8 cellular contexts compared by ENCODE assay signal in genomic region chr9:133148351-133149129, GRCh38. TPM values are rescaled to one million over a fixed set of nuclear protein-coding genes. Genes with fewer than 3 reads are reported as not detected.
A peak's percentile ranks its signal among the peaks of the same experiment; 100 is the strongest.
DNase-seq lines count a peak whose midpoint lies in the region; ATAC-seq and TF ChIP-seq lines count a peak whose summit lies in the region.

No MANE protein-coding gene starts in this region.

- ATAC-seq in GM18520 (IDR thresholded peaks at IDR 0.05; ENCODE audit: unreplicated experiment) (peak; percentile 7), HG03095 (IDR thresholded peaks at IDR 0.05; ENCODE audit: unreplicated experiment) (peak; percentile 1), Panc1 (peak; percentile 33)

- H3K79me1 ChIP-seq in trophoblast cell (ENCODE audit: low read length), result peaks cover 16% of the 10 kb centered on the region

- H2BK5ac ChIP-seq in trophoblast cell (ENCODE audit: low read depth, low read length, poor library complexity), result no peak overlapping the region

- H3K27ac ChIP-seq in Panc1 (ENCODE audit: low read length) (peak overlapping the region; percentile 79), trophoblast cell (ENCODE audit: low read depth, low read length) (peak overlapping the region; percentile 1)

- CTCF ChIA-PET in AG04449 (lab: Yijun Ruan, JAX) (interaction anchor here (1.0 to 14.6 kb wide), 18 partner anchors 9 to 351 kb away, joined by 3 to 739 read pairs (median 6); partner anchors contain the start of genes CEL, GTF3C5 and RALGDS), Panc1 (lab: Charles Lee) (no interaction called here)

- peak overlapping the region; percentile 30 for H4K8ac ChIP-seq in trophoblast cell (ENCODE audit: low read depth, low read length)

- no peak for TF ChIP-seq CTCF in AG04449 (IDR thresholded peaks at IDR 0.05; ENCODE audit: insufficient read depth, low read length, missing control alignments)
- TF ChIP-seq CTCF in Panc1 (IDR thresholded peaks at IDR 0.05), result no peak

- H3K4me3 ChIP-seq in AG04449 (ENCODE audit: low read depth, low read length) (peak overlapping the region; percentile 79), Panc1 (ENCODE audit: low read depth in 2 of 2, low read length in 2 of 2) (peak overlapping the region; percentile 66 to 78), trophoblast cell (ENCODE audit: low read depth, low read length) (peak overlapping the region; percentile 89)

- peak overlapping the region; percentile 94 for H3K9ac ChIP-seq in trophoblast cell (ENCODE audit: low read length)

- H4K91ac ChIP-seq in trophoblast cell (ENCODE audit: low read depth, low read length), result peak overlapping the region; percentile 52

- H3K27me3 ChIP-seq in Panc1 (ENCODE audit: control insufficient read depth, insufficient read depth, low read length) (no peaks in the 10 kb centered on the region), trophoblast cell (ENCODE audit: insufficient read depth, low read length) (no peaks in the 10 kb centered on the region)

- peak overlapping the region; percentile 48 for H3K14ac ChIP-seq in trophoblast cell (ENCODE audit: low read length)

- H3K36me3 ChIP-seq in Panc1 (ENCODE audit: control insufficient read depth, insufficient read depth, low read length) (no peaks in the 10 kb centered on the region; the same call in 1 of the 2 replicates), trophoblast cell (ENCODE audit: control insufficient read depth in 1 of 2, insufficient read depth in 2 of 2, low read length in 2 of 2) (no peaks in the 10 kb centered on the region)

- peak overlapping the region; percentile 89 for H4K12ac ChIP-seq in trophoblast cell (ENCODE audit: low read depth, low read length)

- peak overlapping the region; percentile 18 for H2AFZ ChIP-seq in trophoblast cell (ENCODE audit: insufficient read depth, low read length, poor library complexity)

- BruUV-seq in Panc1 (replicated peaks; lab: Mats Ljungman, UMichigan), result no TSS peak

- no peak overlapping the region for H2BK12ac ChIP-seq in trophoblast cell (ENCODE audit: low read length)

- WGBS in trophoblast cell (ENCODE audit: extremely low coverage, insufficient coverage, insufficient read length), result no CpG with 5 or more reads among the region's 63 CpGs

- H3K79me2 ChIP-seq in trophoblast cell (ENCODE audit: control insufficient read depth, insufficient read depth, low read length, poor library complexity), result peaks cover 10% of the 10 kb centered on the region

- no peaks in the 10 kb centered on the region for H3K9me3 ChIP-seq in Panc1 (ENCODE audit: control insufficient read depth, insufficient read depth, low read depth, low read length)
- no peaks in the 10 kb centered on the region for H3K9me3 ChIP-seq in trophoblast cell (ENCODE audit: insufficient read depth, low read depth, low read length)

- peak overlapping the region; percentile 99 for H3K4me2 ChIP-seq in trophoblast cell (ENCODE audit: low read length)

- POLR2A ChIA-PET in AG04449 (lab: Yijun Ruan, JAX) (interaction anchor here (0.9 kb wide), 1 partner anchor 15 kb away, joined by 3 read pairs; no protein-coding TSS in a partner anchor), Panc1 (lab: Charles Lee) (no interaction called here)

- H3K4ac ChIP-seq in trophoblast cell (ENCODE audit: low read depth, low read length), result peak overlapping the region; percentile 66

- intact Hi-C loops in Panc1 (cut with micrococcal nuclease; ENCODE audit: unreplicated experiment), result loop anchor here (10.0 kb wide), 1 partner anchor 104 kb away; no protein-coding TSS in a partner anchor

- peak overlapping the region; percentile 4 for H2BK120ac ChIP-seq in trophoblast cell (ENCODE audit: insufficient read depth, low read length, poor library complexity)

- peak overlapping the region; percentile 50 for H3K18ac ChIP-seq in trophoblast cell (ENCODE audit: low read length)

- H3K23ac ChIP-seq in trophoblast cell (ENCODE audit: low read length), result peak overlapping the region; percentile 19

- in situ Hi-C loops in Panc1 (cut with HindIII; ENCODE audit: low pct_unique_long_range_greater_than_20kb, low sequenced_read_pairs), result no loop called here

- peaks cover 9% of the 10 kb centered on the region for H3K4me1 ChIP-seq in Panc1 (ENCODE audit: control insufficient read depth, insufficient read depth, low read length)
- peaks cover 14 to 27% of the 10 kb centered on the region in 2 experiments for H3K4me1 ChIP-seq in trophoblast cell (ENCODE audit: control insufficient read depth in 1 of 2, insufficient read depth in 2 of 2, low read length in 2 of 2)

- no peak for DNase-seq in AG04449 (ENCODE audit: low read depth, low spot score)
- no peak for DNase-seq in Panc1 (ENCODE audit: low read depth, low spot score)
- peak in 3 of 4 experiments; percentile 28 to 57 (median 49) for DNase-seq in activated naive CD4-positive, alpha-beta T cell (lab: John Stamatoyannopoulos, UW)
- DNase-seq in globus pallidus (ENCODE audit: low spot score), result peak; percentile 40
- DNase-seq in trophoblast cell, result peak; percentile 41 to 68
- no peak for DNase-seq in NCI-H2107 (lab: John Stamatoyannopoulos, UW)

- H2AK5ac ChIP-seq in trophoblast cell (ENCODE audit: low read length), result peak overlapping the region; percentile 36

RNA-seq across cellular contexts. Expression of gene GBGT1, which starts 15.2 kb away (rescaled TPM):
- total RNA-seq in Panc1 (2021; ENCODE audit: unreplicated experiment), result 1.8 TPM
- polyA plus RNA-seq in Panc1 (2012; ENCODE audit: insufficient read length), result 2.6 TPM
- 10.3 and 11.1 TPM in 2 replicates for polyA plus RNA-seq in trophoblast cell (2013)

RNA-seq across cellular contexts. Expression of gene RALGDS, which starts 27.5 kb away (rescaled TPM):
- total RNA-seq in Panc1 (2021; ENCODE audit: unreplicated experiment), result 25.8 TPM
- polyA plus RNA-seq in Panc1 (2012; ENCODE audit: insufficient read length), result 47.7 TPM
- 39.2 and 39.5 TPM in 2 replicates for polyA plus RNA-seq in trophoblast cell (2013)

Comparison
In these comparisons a context has a peak if more than half of its experiments do, and no peak if none do; other contexts are left out.
1. DNase-seq: peak in activated naive CD4-positive, alpha-beta T cell (3 of 4), globus pallidus (single experiment) and trophoblast cell (2 of 2); none in AG04449 (single experiment), Panc1 (single experiment) and NCI-H2107 (single experiment).
2. Peak in every context shown above with its lines, with median percentiles within 50 percentile points of each other: H3K4me3 ChIP-seq and ATAC-seq.